In genomic region chr5:131587541-131587940, GRCh38 we compare ENCODE assay signal across 1 cellular context.
TF ChIP-seq lines count a peak whose summit lies in the region.

No MANE protein-coding gene starts in this region.

TF ChIP-seq in GM23338, 12 proteins besides CTCF, POLR2A, EP300 and RAD21:
- TF ChIP-seq REST (IDR thresholded peaks at IDR 0.05; ENCODE audit: unreplicated experiment) (no peak), NANOG (IDR thresholded peaks at IDR 0.05; ENCODE audit: borderline replicate concordance) (no peak), CREB1 (CRISPR knock-in tag; IDR thresholded peaks at IDR 0.05; ENCODE audit: low read depth) (no peak), STAT1 (IDR thresholded peaks at IDR 0.05; ENCODE audit: unreplicated experiment) (no peak), ETS1 (IDR thresholded peaks at IDR 0.05) (no peak), ZNF331 (CRISPR knock-in tag; IDR thresholded peaks at IDR 0.05; ENCODE audit: low read depth) (no peak), EZH2 (IDR thresholded peaks at IDR 0.05; ENCODE audit: low read depth, unreplicated experiment) (no peak), ZNF114 (CRISPR knock-in tag; IDR thresholded peaks at IDR 0.05) (no peak), JUNB (IDR thresholded peaks at IDR 0.05; ENCODE audit: unreplicated experiment) (no peak), EZH2phosphoT487 (IDR thresholded peaks at IDR 0.05; ENCODE audit: unreplicated experiment) (no peak), POLR2AphosphoS5 (IDR thresholded peaks at IDR 0.05; ENCODE audit: low read depth) (no peak)
- TF ChIP-seq, protein P1, sequence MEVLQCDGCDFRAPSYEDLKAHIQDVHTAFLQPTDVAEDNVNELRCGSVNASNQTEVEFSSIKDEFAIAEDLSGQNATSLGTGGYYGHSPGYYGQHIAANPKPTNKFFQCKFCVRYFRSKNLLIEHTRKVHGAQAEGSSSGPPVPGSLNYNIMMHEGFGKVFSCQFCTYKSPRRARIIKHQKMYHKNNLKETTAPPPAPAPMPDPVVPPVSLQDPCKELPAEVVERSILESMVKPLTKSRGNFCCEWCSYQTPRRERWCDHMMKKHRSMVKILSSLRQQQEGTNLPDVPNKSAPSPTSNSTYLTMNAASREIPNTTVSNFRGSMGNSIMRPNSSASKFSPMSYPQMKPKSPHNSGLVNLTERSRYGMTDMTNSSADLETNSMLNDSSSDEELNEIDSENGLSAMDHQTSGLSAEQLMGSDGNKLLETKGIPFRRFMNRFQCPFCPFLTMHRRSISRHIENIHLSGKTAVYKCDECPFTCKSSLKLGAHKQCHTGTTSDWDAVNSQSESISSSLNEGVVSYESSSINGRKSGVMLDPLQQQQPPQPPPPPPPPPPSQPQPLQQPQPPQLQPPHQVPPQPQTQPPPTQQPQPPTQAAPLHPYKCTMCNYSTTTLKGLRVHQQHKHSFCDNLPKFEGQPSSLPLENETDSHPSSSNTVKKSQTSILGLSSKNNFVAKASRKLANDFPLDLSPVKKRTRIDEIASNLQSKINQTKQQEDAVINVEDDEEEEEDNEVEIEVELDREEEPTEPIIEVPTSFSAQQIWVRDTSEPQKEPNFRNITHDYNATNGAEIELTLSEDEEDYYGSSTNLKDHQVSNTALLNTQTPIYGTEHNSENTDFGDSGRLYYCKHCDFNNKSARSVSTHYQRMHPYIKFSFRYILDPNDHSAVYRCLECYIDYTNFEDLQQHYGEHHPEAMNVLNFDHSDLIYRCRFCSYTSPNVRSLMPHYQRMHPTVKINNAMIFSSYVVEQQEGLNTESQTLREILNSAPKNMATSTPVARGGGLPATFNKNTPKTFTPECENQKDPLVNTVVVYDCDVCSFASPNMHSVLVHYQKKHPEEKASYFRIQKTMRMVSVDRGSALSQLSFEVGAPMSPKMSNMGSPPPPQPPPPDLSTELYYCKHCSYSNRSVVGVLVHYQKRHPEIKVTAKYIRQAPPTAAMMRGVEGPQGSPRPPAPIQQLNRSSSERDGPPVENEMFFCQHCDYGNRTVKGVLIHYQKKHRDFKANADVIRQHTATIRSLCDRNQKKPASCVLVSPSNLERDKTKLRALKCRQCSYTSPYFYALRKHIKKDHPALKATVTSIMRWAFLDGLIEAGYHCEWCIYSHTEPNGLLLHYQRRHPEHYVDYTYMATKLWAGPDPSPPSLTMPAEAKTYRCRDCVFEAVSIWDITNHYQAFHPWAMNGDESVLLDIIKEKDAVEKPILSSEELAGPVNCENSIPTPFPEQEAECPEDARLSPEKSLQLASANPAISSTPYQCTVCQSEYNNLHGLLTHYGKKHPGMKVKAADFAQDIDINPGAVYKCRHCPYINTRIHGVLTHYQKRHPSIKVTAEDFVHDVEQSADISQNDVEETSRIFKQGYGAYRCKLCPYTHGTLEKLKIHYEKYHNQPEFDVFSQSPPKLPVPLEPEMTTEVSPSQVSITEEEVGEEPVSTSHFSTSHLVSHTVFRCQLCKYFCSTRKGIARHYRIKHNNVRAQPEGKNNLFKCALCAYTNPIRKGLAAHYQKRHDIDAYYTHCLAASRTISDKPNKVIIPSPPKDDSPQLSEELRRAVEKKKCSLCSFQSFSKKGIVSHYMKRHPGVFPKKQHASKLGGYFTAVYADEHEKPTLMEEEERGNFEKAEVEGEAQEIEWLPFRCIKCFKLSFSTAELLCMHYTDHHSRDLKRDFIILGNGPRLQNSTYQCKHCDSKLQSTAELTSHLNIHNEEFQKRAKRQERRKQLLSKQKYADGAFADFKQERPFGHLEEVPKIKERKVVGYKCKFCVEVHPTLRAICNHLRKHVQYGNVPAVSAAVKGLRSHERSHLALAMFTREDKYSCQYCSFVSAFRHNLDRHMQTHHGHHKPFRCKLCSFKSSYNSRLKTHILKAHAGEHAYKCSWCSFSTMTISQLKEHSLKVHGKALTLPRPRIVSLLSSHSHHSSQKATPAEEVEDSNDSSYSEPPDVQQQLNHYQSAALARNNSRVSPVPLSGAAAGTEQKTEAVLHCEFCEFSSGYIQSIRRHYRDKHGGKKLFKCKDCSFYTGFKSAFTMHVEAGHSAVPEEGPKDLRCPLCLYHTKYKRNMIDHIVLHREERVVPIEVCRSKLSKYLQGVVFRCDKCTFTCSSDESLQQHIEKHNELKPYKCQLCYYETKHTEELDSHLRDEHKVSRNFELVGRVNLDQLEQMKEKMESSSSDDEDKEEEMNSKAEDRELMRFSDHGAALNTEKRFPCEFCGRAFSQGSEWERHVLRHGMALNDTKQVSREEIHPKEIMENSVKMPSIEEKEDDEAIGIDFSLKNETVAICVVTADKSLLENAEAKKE (CRISPR knock-in tag; IDR thresholded peaks at IDR 0.05): no peak
